In the genomic region with DNA sequence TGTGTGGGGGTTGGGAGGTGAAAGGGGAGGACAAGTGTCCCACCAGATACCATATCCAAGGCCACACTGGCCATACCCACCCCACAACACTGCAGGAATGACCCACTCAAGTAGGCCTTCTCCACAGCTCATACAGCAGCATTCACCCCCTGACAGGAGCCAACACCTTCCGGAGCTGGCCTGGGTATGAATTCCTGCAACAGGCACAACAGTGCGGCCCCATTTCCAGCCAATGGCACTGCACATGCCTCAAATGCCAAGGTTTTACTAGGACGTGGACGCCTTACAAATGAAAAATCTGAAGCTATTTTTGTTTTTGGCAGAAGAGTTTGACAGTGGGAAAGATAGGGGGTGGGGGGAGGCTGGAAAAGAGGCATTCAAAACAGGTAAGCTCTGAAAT, we compare ENCODE assay signal across 17 cellular contexts. TPM values are rescaled to one million over a fixed set of nuclear protein-coding genes. Genes with fewer than 3 reads are reported as not detected.
DNase-seq lines count a peak whose midpoint lies in the region; ATAC-seq and TF ChIP-seq lines count a peak whose summit lies in the region.
"Had no signal": no experiment of that assay in that cellular context is flagged by ENCODE, and none has a peak within 500 bp of the region (broad histone marks: within the 10 kb centered on the region; RNA-seq: fewer than 3 reads in every experiment).

No MANE protein-coding gene starts in this region.

- H3K27me3 ChIP-seq in adrenal gland (peaks cover 4% of the 10 kb centered on the region), esophagus muscularis mucosa (peaks cover 0 to 5% (median 0%) of the 10 kb centered on the region in 4 donors), mesenchymal stem cell (ENCODE audit: control insufficient read depth in 1 of 2, insufficient read depth in 1 of 2, low read length in 2 of 2) (peaks cover 56 to 69% of the 10 kb centered on the region in 2 experiments), skeletal muscle tissue (ENCODE audit: control insufficient read depth in 3 of 3, insufficient read depth in 3 of 3, low read length in 3 of 3) (peaks cover 0 to 3% (median 2%) of the 10 kb centered on the region in 3 donors), lower lobe of right lung (ENCODE audit: low read depth) (peaks cover 24% of the 10 kb centered on the region), MG63 (peaks cover 27% of the 10 kb centered on the region)

- intact Hi-C loops in adrenal gland (cut with DNase I) (no loop called here), esophagus muscularis mucosa (cut with DNase I) (no loop called here), lower lobe of right lung (cut with DNase I) (no loop called here)

- H2AFZ ChIP-seq in mesenchymal stem cell (ENCODE audit: low read depth, low read length) = no peak overlapping the region
- H2AFZ ChIP-seq: GM23338 had no signal

- no peak overlapping the region for H2BK12ac ChIP-seq in mesenchymal stem cell (ENCODE audit: low read length in 2 of 2)

- H3K4me1 ChIP-seq in adrenal gland (replicated peaks in 1 of 2) (peaks cover 17 to 23% of the 10 kb centered on the region in 2 donors), esophagus muscularis mucosa (peaks cover 38 to 73% (median 61%) of the 10 kb centered on the region in 4 donors), mesenchymal stem cell (ENCODE audit: control insufficient read depth, insufficient read depth, low read depth, low read length) (peaks cover 22% of the 10 kb centered on the region), skeletal muscle tissue (ENCODE audit: control insufficient read depth in 3 of 3, insufficient read depth in 3 of 3, low read length in 3 of 3) (peaks cover 44 to 54% (median 51%) of the 10 kb centered on the region in 3 donors), lower lobe of right lung (peaks cover 32% of the 10 kb centered on the region)

- no peak for ATAC-seq in lower lobe of right lung
- ATAC-seq: A549, GM23338 had no signal

- no peak overlapping the region for H3K23ac ChIP-seq in mesenchymal stem cell (ENCODE audit: low read length in 2 of 2)

- H3K4me3 ChIP-seq in adrenal gland (no peak overlapping the region), esophagus muscularis mucosa (peak overlapping the region in 3 of 4 donors; percentile 70 to 88 (median 79)), mesenchymal stem cell (ENCODE audit: insufficient read depth in 1 of 2, low read depth in 1 of 2, low read length in 2 of 2) (no peak overlapping the region), skeletal muscle tissue (ENCODE audit: low read length in 3 of 3) (peak overlapping the region; percentile 19 to 78 (median 71)), coronary artery (no peak overlapping the region), lower lobe of right lung (no peak overlapping the region), MG63 (no peak overlapping the region)
- H3K4me3 ChIP-seq: A549 had no signal

- H3K4me2 ChIP-seq in mesenchymal stem cell (ENCODE audit: low read length, poor library complexity, severe bottlenecking) = no peak overlapping the region
- H3K4me2 ChIP-seq: A549 had no signal

- H3K36me3 ChIP-seq in adrenal gland (replicated peaks in 1 of 2) = no peaks in the 10 kb centered on the region
- H3K36me3 ChIP-seq in esophagus muscularis mucosa = peaks cover 0 to 2% (median under 1%) of the 10 kb centered on the region in 4 donors
- no peaks in the 10 kb centered on the region for H3K36me3 ChIP-seq in mesenchymal stem cell (ENCODE audit: control insufficient read depth in 1 of 2, insufficient read depth in 2 of 2, low read depth in 1 of 2, low read length in 2 of 2)
- peaks cover 0 to 4% (median 1%) of the 10 kb centered on the region in 3 donors for H3K36me3 ChIP-seq in skeletal muscle tissue (ENCODE audit: control insufficient read depth in 3 of 3, insufficient read depth in 3 of 3, low read length in 3 of 3)
- H3K36me3 ChIP-seq in lower lobe of right lung = no peaks in the 10 kb centered on the region
- H3K36me3 ChIP-seq in MG63 = no peaks in the 10 kb centered on the region

- TF ChIP-seq EP300 in esophagus muscularis mucosa (IDR thresholded peaks at IDR 0.05) = no peak

- H2BK15ac ChIP-seq in mesenchymal stem cell (ENCODE audit: low read depth, poor library complexity, severe bottlenecking) = no peak overlapping the region

- 41 to 54% (median 47%) methylated on average over 4 of the region's 4 CpGs for WGBS in adrenal gland, 4 donors
- 66% methylated on average over 4 of the region's 4 CpGs for WGBS in esophagus muscularis mucosa
- WGBS in mesenchymal stem cell = 79% methylated on average over 4 of the region's 4 CpGs

- no peak overlapping the region for H3K18ac ChIP-seq in mesenchymal stem cell (ENCODE audit: low read depth in 1 of 2, low read length in 2 of 2)

- H3K9me3 ChIP-seq in adrenal gland (replicated peaks in 1 of 3) = no peaks in the 10 kb centered on the region
- H3K9me3 ChIP-seq in esophagus muscularis mucosa = no peaks in the 10 kb centered on the region
- no peaks in the 10 kb centered on the region for H3K9me3 ChIP-seq in mesenchymal stem cell (ENCODE audit: control insufficient read depth, low read length)
- no peaks in the 10 kb centered on the region for H3K9me3 ChIP-seq in skeletal muscle tissue (ENCODE audit: control insufficient read depth in 3 of 3, low read length in 3 of 3)
- no peaks in the 10 kb centered on the region for H3K9me3 ChIP-seq in lower lobe of right lung
- H3K9me3 ChIP-seq in MG63 = no peaks in the 10 kb centered on the region
- H3K9me3 ChIP-seq: A549 had no signal

- no peak overlapping the region for H4K8ac ChIP-seq in mesenchymal stem cell (ENCODE audit: low read length)

- H3K9ac ChIP-seq in mesenchymal stem cell (ENCODE audit: low read length) (no peak overlapping the region), skeletal muscle tissue (ENCODE audit: low read depth in 1 of 3, low read length in 3 of 3) (peak overlapping the region; percentile 43 to 78 (median 60))

- no peak overlapping the region for H2BK120ac ChIP-seq in mesenchymal stem cell (ENCODE audit: low read depth, low read length)

- no peak overlapping the region for H3K4ac ChIP-seq in mesenchymal stem cell (ENCODE audit: low read depth in 1 of 2, low read length in 2 of 2)

- DNase-seq in adrenal gland = peak; percentile 26 to 62 (median 34)
- DNase-seq in esophagus muscularis mucosa (ENCODE audit: extremely low spot score) = no peak
- DNase-seq in mesenchymal stem cell = no peak
- no peak for DNase-seq in SHP77 (lab: John Stamatoyannopoulos, UW)
- DNase-seq in coronary artery (ENCODE audit: low spot score) = no peak
- no peak for DNase-seq in lower lobe of right lung
- no peak for DNase-seq in MG63
- DNase-seq: COR-L47, MV-4-11, NCI-H1417 treated with DMSO at 0.1 percent for 48 hours, NCI-H2029, NCI-H510A had no signal

- TF ChIP-seq CTCF in adrenal gland (IDR thresholded peaks at IDR 0.05) (no peak), esophagus muscularis mucosa (IDR thresholded peaks at IDR 0.05) (no peak), coronary artery (IDR thresholded peaks at IDR 0.05) (no peak), lower lobe of right lung (IDR thresholded peaks at IDR 0.05) (no peak)

- no peaks in the 10 kb centered on the region for H3K79me1 ChIP-seq in mesenchymal stem cell (replicated peaks; ENCODE audit: low read length, poor library complexity, severe bottlenecking)

- H4K91ac ChIP-seq in mesenchymal stem cell (ENCODE audit: low read length) = peak overlapping the region; percentile 29

- H3K27ac ChIP-seq in adrenal gland = peak overlapping the region in 1 of 5 donors; percentile 53
- peak overlapping the region; percentile 83 to 89 (median 88) for H3K27ac ChIP-seq in esophagus muscularis mucosa (replicated peaks in 1 of 4)
- no peak overlapping the region for H3K27ac ChIP-seq in mesenchymal stem cell (ENCODE audit: low read length, poor library complexity, severe bottlenecking)
- peak overlapping the region; percentile 71 for H3K27ac ChIP-seq in skeletal muscle tissue (ENCODE audit: low read depth, low read length)
- H3K27ac ChIP-seq in coronary artery = peak overlapping the region in 1 of 2 donors; percentile 21
- H3K27ac ChIP-seq in lower lobe of right lung = no peak overlapping the region
- H3K27ac ChIP-seq: A549 had no signal

- no peak overlapping the region for H3K14ac ChIP-seq in mesenchymal stem cell (ENCODE audit: low read length in 2 of 2)

- TF ChIP-seq POLR2A in adrenal gland (IDR thresholded peaks at IDR 0.05) (no peak), esophagus muscularis mucosa (IDR thresholded peaks at IDR 0.05; ENCODE audit: low read depth) (no peak)

- no peak overlapping the region for H2AK5ac ChIP-seq in mesenchymal stem cell (ENCODE audit: low read length, severe bottlenecking)

- H2BK5ac ChIP-seq in mesenchymal stem cell (ENCODE audit: low read depth, low read length, poor library complexity, severe bottlenecking) = no peak overlapping the region

RNA-seq across cellular contexts. Expression of a gene that starts 2.0 kb away (rescaled TPM):
- total RNA-seq in adrenal gland (1 to 10 TPM; 2.5 to 6.7 (median 3.8) TPM), esophagus muscularis mucosa (10 to 100 TPM; 25.7 to 57.6 (median 47.5) TPM), skeletal muscle tissue (1.0 TPM), lower lobe of right lung (5.5 TPM)
- polyA plus RNA-seq in adrenal gland = 1 to 10 TPM; 1.2 to 5.6 (median 1.4) TPM
- 0.18 TPM for polyA plus RNA-seq in mesenchymal stem cell (2013, experiment 1 of 2)
- 0.21 TPM for polyA plus RNA-seq in mesenchymal stem cell (2013, experiment 2 of 2)
- 0.07 and 0.10 TPM in 2 replicates for total RNA-seq in MG63 (2014; rRNA removed; shearing (Covaris generic); ENCODE audit: low replicate concordance)
- total RNA-seq: HT1080 had no signal
- polyA plus RNA-seq: A549, CD14-positive monocyte had no signal

Comparison
In these comparisons a context has a peak if more than half of its experiments do, and no peak if none do; other contexts are left out.
1. DNase-seq: peak in adrenal gland (7 of 7); none in esophagus muscularis mucosa (single experiment), mesenchymal stem cell (single experiment), SHP77 (0 of 2), coronary artery (single experiment), lower lobe of right lung (single experiment) and MG63 (single experiment).
2. H3K27ac ChIP-seq: peak in esophagus muscularis mucosa (4 of 4) and skeletal muscle tissue (single experiment); none in mesenchymal stem cell (single experiment) and lower lobe of right lung (single experiment).
3. H3K4me3 ChIP-seq: peak in esophagus muscularis mucosa (3 of 4) and skeletal muscle tissue (3 of 3); none in adrenal gland (0 of 4), mesenchymal stem cell (0 of 2), coronary artery (single experiment), lower lobe of right lung (single experiment) and MG63 (single experiment).